In the genomic region with DNA sequence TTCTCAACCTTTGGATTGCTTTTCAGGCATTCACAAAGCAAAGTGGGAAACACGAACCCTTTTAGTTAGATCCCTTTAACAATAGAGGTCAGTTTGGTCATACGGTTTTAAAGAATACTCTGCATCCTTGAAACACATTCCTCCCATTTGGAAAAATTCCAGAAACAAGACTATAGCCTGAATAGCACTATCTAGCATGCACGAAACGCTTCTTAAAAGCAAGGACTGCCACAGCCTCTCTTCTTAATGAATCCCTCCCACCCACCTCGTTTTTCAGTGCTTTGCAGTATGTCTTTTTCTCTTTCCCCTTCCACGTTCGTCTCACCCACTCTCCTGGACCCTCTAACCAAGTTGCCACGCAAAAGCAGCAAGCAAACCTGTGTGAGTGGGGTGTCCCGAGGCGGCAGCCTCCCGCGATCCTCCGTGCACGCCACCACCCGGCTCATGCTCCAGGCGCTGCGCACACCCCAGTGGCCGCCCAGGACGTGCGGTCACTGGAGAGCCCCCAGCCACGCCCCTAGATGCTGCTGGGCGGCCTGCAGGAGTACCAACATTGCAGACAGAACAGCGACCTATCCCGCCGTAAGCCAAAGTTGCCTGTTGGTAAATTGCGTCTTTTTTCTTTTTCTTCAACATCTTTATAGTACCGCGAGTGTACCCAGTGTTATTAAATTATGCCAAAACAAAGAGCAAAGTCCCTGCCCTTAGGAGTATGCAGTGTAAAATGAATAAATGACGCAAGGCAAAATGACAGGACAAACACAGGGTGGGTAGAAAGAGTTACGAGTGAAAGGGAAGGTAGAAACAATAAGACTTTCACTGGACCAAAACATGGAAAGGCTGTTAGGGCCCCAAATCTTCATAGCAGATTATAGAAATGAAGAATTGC, we compare ENCODE assay signal across 1 cellular context.
TF ChIP-seq lines count a peak whose summit lies in the region.

A gene with protein sequence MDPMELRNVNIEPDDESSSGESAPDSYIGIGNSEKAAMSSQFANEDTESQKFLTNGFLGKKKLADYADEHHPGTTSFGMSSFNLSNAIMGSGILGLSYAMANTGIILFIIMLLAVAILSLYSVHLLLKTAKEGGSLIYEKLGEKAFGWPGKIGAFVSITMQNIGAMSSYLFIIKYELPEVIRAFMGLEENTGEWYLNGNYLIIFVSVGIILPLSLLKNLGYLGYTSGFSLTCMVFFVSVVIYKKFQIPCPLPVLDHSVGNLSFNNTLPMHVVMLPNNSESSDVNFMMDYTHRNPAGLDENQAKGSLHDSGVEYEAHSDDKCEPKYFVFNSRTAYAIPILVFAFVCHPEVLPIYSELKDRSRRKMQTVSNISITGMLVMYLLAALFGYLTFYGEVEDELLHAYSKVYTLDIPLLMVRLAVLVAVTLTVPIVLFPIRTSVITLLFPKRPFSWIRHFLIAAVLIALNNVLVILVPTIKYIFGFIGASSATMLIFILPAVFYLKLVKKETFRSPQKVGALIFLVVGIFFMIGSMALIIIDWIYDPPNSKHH (minus strand): TSS at position 472 of the 889 bp plus-strand sequence. CDS start 32,926 bp downstream, outside the sequence.

TF ChIP-seq in HepG2, 621 proteins besides CTCF, POLR2A, EP300 and RAD21 (continued from another document and continues in another):
- TF ChIP-seq, protein P1, sequence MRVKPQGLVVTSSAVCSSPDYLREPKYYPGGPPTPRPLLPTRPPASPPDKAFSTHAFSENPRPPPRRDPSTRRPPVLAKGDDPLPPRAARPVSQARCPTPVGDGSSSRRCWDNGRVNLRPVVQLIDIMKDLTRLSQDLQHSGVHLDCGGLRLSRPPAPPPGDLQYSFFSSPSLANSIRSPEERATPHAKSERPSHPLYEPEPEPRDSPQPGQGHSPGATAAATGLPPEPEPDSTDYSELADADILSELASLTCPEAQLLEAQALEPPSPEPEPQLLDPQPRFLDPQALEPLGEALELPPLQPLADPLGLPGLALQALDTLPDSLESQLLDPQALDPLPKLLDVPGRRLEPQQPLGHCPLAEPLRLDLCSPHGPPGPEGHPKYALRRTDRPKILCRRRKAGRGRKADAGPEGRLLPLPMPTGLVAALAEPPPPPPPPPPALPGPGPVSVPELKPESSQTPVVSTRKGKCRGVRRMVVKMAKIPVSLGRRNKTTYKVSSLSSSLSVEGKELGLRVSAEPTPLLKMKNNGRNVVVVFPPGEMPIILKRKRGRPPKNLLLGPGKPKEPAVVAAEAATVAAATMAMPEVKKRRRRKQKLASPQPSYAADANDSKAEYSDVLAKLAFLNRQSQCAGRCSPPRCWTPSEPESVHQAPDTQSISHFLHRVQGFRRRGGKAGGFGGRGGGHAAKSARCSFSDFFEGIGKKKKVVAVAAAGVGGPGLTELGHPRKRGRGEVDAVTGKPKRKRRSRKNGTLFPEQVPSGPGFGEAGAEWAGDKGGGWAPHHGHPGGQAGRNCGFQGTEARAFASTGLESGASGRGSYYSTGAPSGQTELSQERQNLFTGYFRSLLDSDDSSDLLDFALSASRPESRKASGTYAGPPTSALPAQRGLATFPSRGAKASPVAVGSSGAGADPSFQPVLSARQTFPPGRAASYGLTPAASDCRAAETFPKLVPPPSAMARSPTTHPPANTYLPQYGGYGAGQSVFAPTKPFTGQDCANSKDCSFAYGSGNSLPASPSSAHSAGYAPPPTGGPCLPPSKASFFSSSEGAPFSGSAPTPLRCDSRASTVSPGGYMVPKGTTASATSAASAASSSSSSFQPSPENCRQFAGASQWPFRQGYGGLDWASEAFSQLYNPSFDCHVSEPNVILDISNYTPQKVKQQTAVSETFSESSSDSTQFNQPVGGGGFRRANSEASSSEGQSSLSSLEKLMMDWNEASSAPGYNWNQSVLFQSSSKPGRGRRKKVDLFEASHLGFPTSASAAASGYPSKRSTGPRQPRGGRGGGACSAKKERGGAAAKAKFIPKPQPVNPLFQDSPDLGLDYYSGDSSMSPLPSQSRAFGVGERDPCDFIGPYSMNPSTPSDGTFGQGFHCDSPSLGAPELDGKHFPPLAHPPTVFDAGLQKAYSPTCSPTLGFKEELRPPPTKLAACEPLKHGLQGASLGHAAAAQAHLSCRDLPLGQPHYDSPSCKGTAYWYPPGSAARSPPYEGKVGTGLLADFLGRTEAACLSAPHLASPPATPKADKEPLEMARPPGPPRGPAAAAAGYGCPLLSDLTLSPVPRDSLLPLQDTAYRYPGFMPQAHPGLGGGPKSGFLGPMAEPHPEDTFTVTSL (CRISPR knock-in tag; IDR thresholded peaks at IDR 0.05; ENCODE audit: borderline replicate concordance), result peak; percentile 54; the same call in 1 of the 2 replicates
- TF ChIP-seq ZFP90 (CRISPR knock-in tag; IDR thresholded peaks at IDR 0.05; ENCODE audit: borderline replicate concordance) (no peak), NFE2 (CRISPR knock-in tag; IDR thresholded peaks at IDR 0.05) (no peak), CENPT (CRISPR knock-in tag; IDR thresholded peaks at IDR 0.05; ENCODE audit: low read depth) (no peak), ZNF260 (CRISPR knock-in tag; IDR thresholded peaks at IDR 0.05; ENCODE audit: borderline replicate concordance, low read depth) (no peak), ZNF619 (CRISPR knock-in tag; IDR thresholded peaks at IDR 0.05) (no peak), HNRNPH1 (optimal IDR thresholded peaks at IDR 0.05; ENCODE audit: low read depth, low read length) (no peak), ZNF224 (CRISPR knock-in tag; IDR thresholded peaks at IDR 0.05) (no peak; the same call in 1 of the 2 replicates), SSRP1 (CRISPR knock-in tag; IDR thresholded peaks at IDR 0.05) (no peak), MTA1 (CRISPR knock-in tag; IDR thresholded peaks at IDR 0.05; ENCODE audit: borderline replicate concordance) (peak; percentile 70; the same call in 1 of the 2 replicates), ZNF878 (CRISPR knock-in tag; IDR thresholded peaks at IDR 0.05) (no peak), ZNF33A (CRISPR knock-in tag; IDR thresholded peaks at IDR 0.05; ENCODE audit: borderline replicate concordance) (peak; percentile 42; the same call in 1 of the 2 replicates), ZNF660 (CRISPR knock-in tag; IDR thresholded peaks at IDR 0.05; ENCODE audit: borderline replicate concordance, low read depth) (no peak), ZNF235 (CRISPR knock-in tag; IDR thresholded peaks at IDR 0.05; ENCODE audit: borderline replicate concordance) (no peak), HNRNPUL1 (IDR thresholded peaks at IDR 0.05; ENCODE audit: low read depth, low read length) (no peak), NFKB2 (CRISPR knock-in tag; IDR thresholded peaks at IDR 0.05; ENCODE audit: borderline replicate concordance) (peak; percentile 45; the same call in 1 of the 2 replicates), CBFB (CRISPR knock-in tag; IDR thresholded peaks at IDR 0.05) (peak; percentile 75; the same call in 1 of the 2 replicates), CBX2 (IDR thresholded peaks at IDR 0.05; ENCODE audit: low read depth, low read length) (no peak), CBX2 (CRISPR knock-in tag; IDR thresholded peaks at IDR 0.05; ENCODE audit: low read depth) (no peak), ZNF598 (CRISPR knock-in tag; IDR thresholded peaks at IDR 0.05; ENCODE audit: borderline replicate concordance) (peak; percentile 69; the same call in 1 of the 2 replicates), SMARCC2 (IDR thresholded peaks at IDR 0.05) (no peak), XBP1 (CRISPR knock-in tag; IDR thresholded peaks at IDR 0.05) (no peak), HHEX (CRISPR knock-in tag; IDR thresholded peaks at IDR 0.05) (no peak), PHB2 (IDR thresholded peaks at IDR 0.05; ENCODE audit: partially characterized antibody) (no peak)
- TF ChIP-seq, protein P2, sequence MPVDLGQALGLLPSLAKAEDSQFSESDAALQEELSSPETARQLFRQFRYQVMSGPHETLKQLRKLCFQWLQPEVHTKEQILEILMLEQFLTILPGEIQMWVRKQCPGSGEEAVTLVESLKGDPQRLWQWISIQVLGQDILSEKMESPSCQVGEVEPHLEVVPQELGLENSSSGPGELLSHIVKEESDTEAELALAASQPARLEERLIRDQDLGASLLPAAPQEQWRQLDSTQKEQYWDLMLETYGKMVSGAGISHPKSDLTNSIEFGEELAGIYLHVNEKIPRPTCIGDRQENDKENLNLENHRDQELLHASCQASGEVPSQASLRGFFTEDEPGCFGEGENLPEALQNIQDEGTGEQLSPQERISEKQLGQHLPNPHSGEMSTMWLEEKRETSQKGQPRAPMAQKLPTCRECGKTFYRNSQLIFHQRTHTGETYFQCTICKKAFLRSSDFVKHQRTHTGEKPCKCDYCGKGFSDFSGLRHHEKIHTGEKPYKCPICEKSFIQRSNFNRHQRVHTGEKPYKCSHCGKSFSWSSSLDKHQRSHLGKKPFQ (CRISPR knock-in tag; IDR thresholded peaks at IDR 0.05; ENCODE audit: insufficient replicate concordance), result no peak
- TF ChIP-seq, protein P3, sequence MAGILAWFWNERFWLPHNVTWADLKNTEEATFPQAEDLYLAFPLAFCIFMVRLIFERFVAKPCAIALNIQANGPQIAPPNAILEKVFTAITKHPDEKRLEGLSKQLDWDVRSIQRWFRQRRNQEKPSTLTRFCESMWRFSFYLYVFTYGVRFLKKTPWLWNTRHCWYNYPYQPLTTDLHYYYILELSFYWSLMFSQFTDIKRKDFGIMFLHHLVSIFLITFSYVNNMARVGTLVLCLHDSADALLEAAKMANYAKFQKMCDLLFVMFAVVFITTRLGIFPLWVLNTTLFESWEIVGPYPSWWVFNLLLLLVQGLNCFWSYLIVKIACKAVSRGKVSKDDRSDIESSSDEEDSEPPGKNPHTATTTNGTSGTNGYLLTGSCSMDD (CRISPR knock-in tag; IDR thresholded peaks at IDR 0.05), result no peak
- TF ChIP-seq, protein P4, sequence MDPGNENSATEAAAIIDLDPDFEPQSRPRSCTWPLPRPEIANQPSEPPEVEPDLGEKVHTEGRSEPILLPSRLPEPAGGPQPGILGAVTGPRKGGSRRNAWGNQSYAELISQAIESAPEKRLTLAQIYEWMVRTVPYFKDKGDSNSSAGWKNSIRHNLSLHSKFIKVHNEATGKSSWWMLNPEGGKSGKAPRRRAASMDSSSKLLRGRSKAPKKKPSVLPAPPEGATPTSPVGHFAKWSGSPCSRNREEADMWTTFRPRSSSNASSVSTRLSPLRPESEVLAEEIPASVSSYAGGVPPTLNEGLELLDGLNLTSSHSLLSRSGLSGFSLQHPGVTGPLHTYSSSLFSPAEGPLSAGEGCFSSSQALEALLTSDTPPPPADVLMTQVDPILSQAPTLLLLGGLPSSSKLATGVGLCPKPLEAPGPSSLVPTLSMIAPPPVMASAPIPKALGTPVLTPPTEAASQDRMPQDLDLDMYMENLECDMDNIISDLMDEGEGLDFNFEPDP (CRISPR knock-in tag; conservative IDR thresholded peaks at IDR 0.05), result no peak
- TF ChIP-seq, protein P5, sequence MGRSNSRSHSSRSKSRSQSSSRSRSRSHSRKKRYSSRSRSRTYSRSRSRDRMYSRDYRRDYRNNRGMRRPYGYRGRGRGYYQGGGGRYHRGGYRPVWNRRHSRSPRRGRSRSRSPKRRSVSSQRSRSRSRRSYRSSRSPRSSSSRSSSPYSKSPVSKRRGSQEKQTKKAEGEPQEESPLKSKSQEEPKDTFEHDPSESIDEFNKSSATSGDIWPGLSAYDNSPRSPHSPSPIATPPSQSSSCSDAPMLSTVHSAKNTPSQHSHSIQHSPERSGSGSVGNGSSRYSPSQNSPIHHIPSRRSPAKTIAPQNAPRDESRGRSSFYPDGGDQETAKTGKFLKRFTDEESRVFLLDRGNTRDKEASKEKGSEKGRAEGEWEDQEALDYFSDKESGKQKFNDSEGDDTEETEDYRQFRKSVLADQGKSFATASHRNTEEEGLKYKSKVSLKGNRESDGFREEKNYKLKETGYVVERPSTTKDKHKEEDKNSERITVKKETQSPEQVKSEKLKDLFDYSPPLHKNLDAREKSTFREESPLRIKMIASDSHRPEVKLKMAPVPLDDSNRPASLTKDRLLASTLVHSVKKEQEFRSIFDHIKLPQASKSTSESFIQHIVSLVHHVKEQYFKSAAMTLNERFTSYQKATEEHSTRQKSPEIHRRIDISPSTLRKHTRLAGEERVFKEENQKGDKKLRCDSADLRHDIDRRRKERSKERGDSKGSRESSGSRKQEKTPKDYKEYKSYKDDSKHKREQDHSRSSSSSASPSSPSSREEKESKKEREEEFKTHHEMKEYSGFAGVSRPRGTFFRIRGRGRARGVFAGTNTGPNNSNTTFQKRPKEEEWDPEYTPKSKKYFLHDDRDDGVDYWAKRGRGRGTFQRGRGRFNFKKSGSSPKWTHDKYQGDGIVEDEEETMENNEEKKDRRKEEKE (IDR thresholded peaks at IDR 0.05), result no peak
- TF ChIP-seq, protein P6, sequence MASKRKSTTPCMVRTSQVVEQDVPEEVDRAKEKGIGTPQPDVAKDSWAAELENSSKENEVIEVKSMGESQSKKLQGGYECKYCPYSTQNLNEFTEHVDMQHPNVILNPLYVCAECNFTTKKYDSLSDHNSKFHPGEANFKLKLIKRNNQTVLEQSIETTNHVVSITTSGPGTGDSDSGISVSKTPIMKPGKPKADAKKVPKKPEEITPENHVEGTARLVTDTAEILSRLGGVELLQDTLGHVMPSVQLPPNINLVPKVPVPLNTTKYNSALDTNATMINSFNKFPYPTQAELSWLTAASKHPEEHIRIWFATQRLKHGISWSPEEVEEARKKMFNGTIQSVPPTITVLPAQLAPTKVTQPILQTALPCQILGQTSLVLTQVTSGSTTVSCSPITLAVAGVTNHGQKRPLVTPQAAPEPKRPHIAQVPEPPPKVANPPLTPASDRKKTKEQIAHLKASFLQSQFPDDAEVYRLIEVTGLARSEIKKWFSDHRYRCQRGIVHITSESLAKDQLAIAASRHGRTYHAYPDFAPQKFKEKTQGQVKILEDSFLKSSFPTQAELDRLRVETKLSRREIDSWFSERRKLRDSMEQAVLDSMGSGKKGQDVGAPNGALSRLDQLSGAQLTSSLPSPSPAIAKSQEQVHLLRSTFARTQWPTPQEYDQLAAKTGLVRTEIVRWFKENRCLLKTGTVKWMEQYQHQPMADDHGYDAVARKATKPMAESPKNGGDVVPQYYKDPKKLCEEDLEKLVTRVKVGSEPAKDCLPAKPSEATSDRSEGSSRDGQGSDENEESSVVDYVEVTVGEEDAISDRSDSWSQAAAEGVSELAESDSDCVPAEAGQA (IDR thresholded peaks at IDR 0.05; ENCODE audit: low read depth), result peak; percentile 42; the same call in 1 of the 2 replicates
- TF ChIP-seq, protein P6 (CRISPR knock-in tag; IDR thresholded peaks at IDR 0.05; ENCODE audit: borderline replicate concordance), result no peak
